ENCODE assay signal across 8 cellular contexts in genomic region chr13:97911311-97912138, GRCh38. TPM values are rescaled to one million over a fixed set of nuclear protein-coding genes. Genes with fewer than 3 reads are reported as not detected.
DNase-seq lines count a peak whose midpoint lies in the region; ATAC-seq and TF ChIP-seq lines count a peak whose summit lies in the region.

No MANE protein-coding gene starts in this region.

- H4K5ac ChIP-seq in mesendoderm (ENCODE audit: low read length) = no peak overlapping the region

- H3K18ac ChIP-seq in mesendoderm (ENCODE audit: low read length) = no peak overlapping the region

- no peak overlapping the region for H3K27ac ChIP-seq in mesendoderm (ENCODE audit: low read depth, low read length)

- H3K36me3 ChIP-seq in mesendoderm (ENCODE audit: control insufficient read depth, insufficient read depth, low read length) = no peaks in the 10 kb centered on the region

- no CpG with 5 or more reads among the region's 7 CpGs for WGBS in mesendoderm (ENCODE audit: extremely low coverage, insufficient coverage, low lambda C conversion rate)

- no peak overlapping the region for H2BK5ac ChIP-seq in mesendoderm (ENCODE audit: low read length)

- H3K4me3 ChIP-seq in WI38 (ENCODE audit: low read depth, low read length) = no peak overlapping the region
- no peak overlapping the region for H3K4me3 ChIP-seq in mesendoderm (ENCODE audit: low read length)

- no peak overlapping the region for H3K4ac ChIP-seq in mesendoderm (ENCODE audit: low read depth, low read length)

- H3K4me1 ChIP-seq in mesendoderm (ENCODE audit: control insufficient read depth, low read depth, low read length) = no peaks in the 10 kb centered on the region

- H3K23ac ChIP-seq in mesendoderm (ENCODE audit: low read length) = no peak overlapping the region

- no peak overlapping the region for H4K8ac ChIP-seq in mesendoderm (ENCODE audit: low read depth, low read length)

- H2BK120ac ChIP-seq in mesendoderm (ENCODE audit: low read depth, low read length) = no peak overlapping the region

- H3K9ac ChIP-seq in mesendoderm (ENCODE audit: low read length) = no peak overlapping the region

- no peaks in the 10 kb centered on the region for H3K79me1 ChIP-seq in mesendoderm (ENCODE audit: low read length)

- ATAC-seq in HG02759 (IDR thresholded peaks at IDR 0.05; ENCODE audit: unreplicated experiment) (peak; percentile 75), HG03196 (IDR thresholded peaks at IDR 0.05; ENCODE audit: unreplicated experiment) (no peak), HG03521 (IDR thresholded peaks at IDR 0.05; ENCODE audit: unreplicated experiment) (no peak)

- no peaks in the 10 kb centered on the region for H3K27me3 ChIP-seq in mesendoderm (ENCODE audit: insufficient read depth, low read length, poor library complexity)

- H3K79me2 ChIP-seq in mesendoderm (ENCODE audit: control insufficient read depth, insufficient read depth, low read length) = no peaks in the 10 kb centered on the region

- no peak overlapping the region for H2AK5ac ChIP-seq in mesendoderm (ENCODE audit: low read length)

- peak; percentile 38; the same call in 1 of the 2 replicates for TF ChIP-seq CTCF in WI38 (IDR thresholded peaks at IDR 0.05; ENCODE audit: low read depth, low read length)

- DNase-seq in activated CD4-positive, alpha-beta T cell treated with anti-CD3 and anti-CD28 coated beads, Interleukin-2, amount 50 U/mL, for 48 hours = peak; percentile 11 to 13
- no peak for DNase-seq in activated CD4-positive, alpha-beta T cell treated with anti-CD3 and anti-CD28 coated beads for 1 hour
- DNase-seq in mesendoderm (peak; percentile 73), SHP77 treated with DMSO at 0.1 percent for 48 hours (lab: John Stamatoyannopoulos, UW) (no peak)

- no peak overlapping the region for H3K4me2 ChIP-seq in mesendoderm (ENCODE audit: low read length)

- H2BK15ac ChIP-seq in mesendoderm (replicated peaks; ENCODE audit: low read depth) = no peak overlapping the region

- H3K56ac ChIP-seq in mesendoderm (ENCODE audit: low read length) = no peak overlapping the region

RNA-seq across cellular contexts. Expression of gene IPO5, which starts 42.0 kb away (rescaled TPM):
- 222 TPM for polyA plus RNA-seq in mesendoderm (2013, experiment 1 of 2)
- polyA plus RNA-seq in mesendoderm (2013, experiment 2 of 2) = 222 TPM

Comparison
In these comparisons a context has a peak if more than half of its experiments do, and no peak if none do; other contexts are left out.
1. DNase-seq: peak in activated CD4-positive, alpha-beta T cell treated with anti-CD3 and anti-CD28 coated beads, Interleukin-2, amount 50 U/mL, for 48 hours (2 of 2) and mesendoderm (single experiment); none in activated CD4-positive, alpha-beta T cell treated with anti-CD3 and anti-CD28 coated beads for 1 hour (single experiment) and SHP77 treated with DMSO at 0.1 percent for 48 hours (single experiment).